In the genomic region with DNA sequence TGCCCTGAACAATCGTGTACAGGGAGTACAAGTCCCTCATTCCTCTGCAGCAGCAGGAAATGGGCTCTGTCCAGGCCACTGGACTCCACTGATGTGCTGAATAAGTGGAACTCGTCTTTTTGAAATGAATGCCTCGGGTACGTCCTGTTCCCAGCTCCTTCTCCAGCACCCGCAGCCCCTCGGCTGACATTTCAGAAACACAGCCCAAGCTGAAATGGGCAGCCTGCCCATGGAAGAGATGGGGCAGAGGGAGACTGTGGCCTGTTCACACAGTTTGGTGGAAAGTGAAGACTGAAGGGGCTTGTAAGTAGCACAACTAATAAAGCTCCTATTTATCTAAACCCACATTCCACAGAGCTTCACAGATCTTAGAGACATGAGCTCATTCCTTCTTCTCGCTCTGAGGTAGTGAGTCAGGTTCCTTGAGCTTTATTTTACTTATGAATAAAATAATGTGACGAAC, we compare ENCODE assay signal across 15 cellular contexts.
DNase-seq lines count a peak whose midpoint lies in the region; ATAC-seq, FAIRE-seq and TF ChIP-seq lines count a peak whose summit lies in the region.
"Had no signal": no experiment of that assay in that cellular context is flagged by ENCODE, and none has a peak within 500 bp of the region (broad histone marks: within the 10 kb centered on the region; RNA-seq: fewer than 3 reads in every experiment).

No MANE protein-coding gene starts in this region.

- peak overlapping the region; percentile 75 for H2AFZ ChIP-seq in astrocyte (ENCODE audit: low read depth, low read length)

- intact Hi-C loops in left cardiac atrium (cut with DNase I), result no loop called here

- DNase-seq in AG10803 (ENCODE audit: low read depth) (peak; percentile 59), astrocyte (ENCODE audit: low read depth) (peak; percentile 95), left cardiac atrium (peak; percentile 29), pons (ENCODE audit: low spot score) (peak; percentile 43), SKM-1 treated with dmso at 0.1 percent for 144 hours (lab: John Stamatoyannopoulos, UW; ENCODE audit: unreplicated experiment) (no peak), SW480 (ENCODE audit: low spot score) (no peak), LoVo (ENCODE audit: low spot score) (no peak)
- DNase-seq: activated CD4-positive, alpha-beta T cell treated with anti-CD3 and anti-CD28 coated beads, Interleukin-2, amount 10 ng/mL, durations not matched to agents 7 days and 5 days; activated naive CD8-positive, alpha-beta T cell treated with anti-CD3 and anti-CD28 coated beads, Interleukin-2, amount 50 U/mL, for 24 hours; glutamatergic neuron; naive thymus-derived CD8-positive, alpha-beta T cell; NCI-H2171; stimulated activated CD4-positive, alpha-beta T cell treated with anti-CD3 and anti-CD28 coated beads, Interleukin-4, amount 100 ng/mL, for 24 hours had no signal

- H3K79me2 ChIP-seq in astrocyte (ENCODE audit: insufficient read depth, low read length), result no peaks in the 10 kb centered on the region

- H3K4me3 Mint-ChIP-seq in astrocyte (ENCODE audit: unreplicated experiment), result no peak overlapping the region
- H3K4me3 Mint-ChIP-seq: activated CD4-positive, alpha-beta T cell treated with anti-CD3 and anti-CD28 coated beads, Interleukin-2, amount 10 ng/mL, durations not matched to agents 7 days and 5 days; activated naive CD8-positive, alpha-beta T cell treated with anti-CD3 and anti-CD28 coated beads, Interleukin-2, amount 50 U/mL, for 24 hours; IgD-negative memory B cell; naive thymus-derived CD8-positive, alpha-beta T cell had no signal

- H3K4me3 ChIP-seq in AG10803 (ENCODE audit: low read length), result no peak overlapping the region
- H3K4me3 ChIP-seq in astrocyte (ENCODE audit: insufficient read depth, low read depth, low read length), result peak overlapping the region; percentile 7

- peaks cover 9% of the 10 kb centered on the region for H3K4me1 Mint-ChIP-seq in astrocyte (ENCODE audit: low read depth, unreplicated experiment)
- H3K4me1 Mint-ChIP-seq: activated CD4-positive, alpha-beta T cell treated with anti-CD3 and anti-CD28 coated beads, Interleukin-2, amount 10 ng/mL, durations not matched to agents 7 days and 5 days; activated naive CD8-positive, alpha-beta T cell treated with anti-CD3 and anti-CD28 coated beads, Interleukin-2, amount 50 U/mL, for 24 hours; IgD-negative memory B cell; naive thymus-derived CD8-positive, alpha-beta T cell had no signal

- no peaks in the 10 kb centered on the region for H4K20me1 ChIP-seq in astrocyte (ENCODE audit: insufficient read depth, low read length)

- TF ChIP-seq CTCF in AG10803 (conservative IDR thresholded peaks at IDR 0.05; ENCODE audit: low read length), result no peak
- TF ChIP-seq CTCF in astrocyte (IDR thresholded peaks at IDR 0.05; ENCODE audit: insufficient read depth, low read depth, low read length), result no peak

- H3K9me3 Mint-ChIP-seq in astrocyte (ENCODE audit: unreplicated experiment), result no peaks in the 10 kb centered on the region
- H3K9me3 Mint-ChIP-seq: activated CD4-positive, alpha-beta T cell treated with anti-CD3 and anti-CD28 coated beads, Interleukin-2, amount 10 ng/mL, durations not matched to agents 7 days and 5 days; activated naive CD8-positive, alpha-beta T cell treated with anti-CD3 and anti-CD28 coated beads, Interleukin-2, amount 50 U/mL, for 24 hours had no signal

- no peaks in the 10 kb centered on the region for H3K27me3 Mint-ChIP-seq in astrocyte (ENCODE audit: low read depth, unreplicated experiment)
- H3K27me3 Mint-ChIP-seq: activated CD4-positive, alpha-beta T cell treated with anti-CD3 and anti-CD28 coated beads, Interleukin-2, amount 10 ng/mL, durations not matched to agents 7 days and 5 days; activated naive CD8-positive, alpha-beta T cell treated with anti-CD3 and anti-CD28 coated beads, Interleukin-2, amount 50 U/mL, for 24 hours; IgD-negative memory B cell had no signal

- no peak for FAIRE-seq in astrocyte (lab: Jason Lieb, UNC)

- H3K9ac ChIP-seq in astrocyte (ENCODE audit: low read length), result peak overlapping the region; percentile 73

- H3K27me3 ChIP-seq in astrocyte (ENCODE audit: insufficient read depth, low read length), result no peaks in the 10 kb centered on the region

- H3K4me2 ChIP-seq in astrocyte (ENCODE audit: low read length), result peak overlapping the region; percentile 74

- H3K36me3 Mint-ChIP-seq in astrocyte (ENCODE audit: low read depth, unreplicated experiment), result no peaks in the 10 kb centered on the region
- H3K36me3 Mint-ChIP-seq: IgD-negative memory B cell; naive thymus-derived CD8-positive, alpha-beta T cell had no signal

- H3K27ac Mint-ChIP-seq in astrocyte (ENCODE audit: unreplicated experiment), result no peak overlapping the region
- H3K27ac Mint-ChIP-seq: activated CD4-positive, alpha-beta T cell treated with anti-CD3 and anti-CD28 coated beads, Interleukin-2, amount 10 ng/mL, durations not matched to agents 7 days and 5 days; activated naive CD8-positive, alpha-beta T cell treated with anti-CD3 and anti-CD28 coated beads, Interleukin-2, amount 50 U/mL, for 24 hours; IgD-negative memory B cell; naive thymus-derived CD8-positive, alpha-beta T cell had no signal

- no peaks in the 10 kb centered on the region for H3K9me3 ChIP-seq in astrocyte (ENCODE audit: insufficient read depth, low read depth, low read length)

- H3K4me1 ChIP-seq in astrocyte (ENCODE audit: insufficient read depth, low read length), result peaks cover 16% of the 10 kb centered on the region

- peak overlapping the region; percentile 95 for H3K27ac ChIP-seq in astrocyte (ENCODE audit: low read depth, low read length)

- H3K36me3 ChIP-seq in astrocyte (ENCODE audit: insufficient read depth, low read length), result no peaks in the 10 kb centered on the region

- ATAC-seq in left cardiac atrium (peak; percentile 89 to 93), HG02884 (IDR thresholded peaks at IDR 0.05; ENCODE audit: unreplicated experiment) (no peak)
- ATAC-seq: activated naive CD8-positive, alpha-beta T cell treated with anti-CD3 and anti-CD28 coated beads, Interleukin-2, amount 50 U/mL, for 24 hours; naive thymus-derived CD8-positive, alpha-beta T cell had no signal

Comparison
In these comparisons a context has a peak if more than half of its experiments do, and no peak if none do; other contexts are left out.
1. DNase-seq: peak in AG10803 (single experiment), astrocyte (single experiment), left cardiac atrium (single experiment) and pons (single experiment); none in SKM-1 treated with dmso at 0.1 percent for 144 hours (single experiment), SW480 (single experiment) and LoVo (single experiment).